ENCODE assay signal across 8 cellular contexts in the genomic region with DNA sequence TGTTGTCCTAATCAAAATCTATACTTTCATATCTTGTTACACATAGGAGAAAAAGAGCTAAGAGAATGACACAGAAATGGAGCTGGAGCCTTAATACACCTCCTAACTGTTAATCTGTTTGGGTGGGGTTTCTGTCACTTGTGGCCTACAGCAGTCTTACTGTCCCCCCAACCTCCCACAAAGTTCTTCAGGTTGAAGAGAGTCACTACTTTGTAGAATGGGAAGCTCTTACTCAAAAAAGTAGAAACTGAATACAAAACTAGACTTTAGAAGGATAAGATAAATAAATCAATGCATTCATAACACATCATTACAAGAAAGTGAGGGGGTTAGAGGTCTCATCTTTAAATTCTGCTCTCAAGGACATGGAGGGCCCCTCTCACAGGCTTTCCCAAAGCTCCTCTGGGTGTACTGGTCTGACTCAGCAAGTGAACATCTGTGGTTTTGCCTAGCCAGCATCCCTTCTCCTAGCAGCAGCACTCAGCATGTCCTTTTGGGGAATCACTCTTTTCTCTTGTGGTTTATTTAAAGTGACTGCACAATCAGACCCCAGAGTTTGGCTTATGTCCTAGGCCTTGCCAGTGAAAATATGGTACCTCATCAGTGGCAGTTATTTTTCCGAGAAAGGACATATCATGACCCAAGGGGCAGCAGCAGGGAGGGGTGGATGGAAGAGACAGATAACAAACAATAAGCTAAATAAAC. TPM values are rescaled to one million over a fixed set of nuclear protein-coding genes. Genes with fewer than 3 reads are reported as not detected.
DNase-seq lines count a peak whose midpoint lies in the region; ATAC-seq and TF ChIP-seq lines count a peak whose summit lies in the region.

No MANE protein-coding gene starts in this region.

- H3K27ac Mint-ChIP-seq in activated CD4-positive, alpha-beta T cell treated with anti-CD3 and anti-CD28 coated beads, Interleukin-2, amount 10 ng/mL, durations not matched to agents 7 days and 5 days, result no peak overlapping the region

- CTCF ChIA-PET in activated CD4-positive, alpha-beta T cell treated with anti-CD3 and anti-CD28 coated beads, Interleukin-2, amount 10 ng/mL, durations not matched to agents 7 days and 5 days (lab: Charles Lee), result interaction anchor here (0.6 to 1.4 kb wide), 3 partner anchors 11 to 227 kb away, joined by 3 to 4 read pairs (median 3); a partner anchor contains a TSS

- peaks cover 12% of the 10 kb centered on the region for H3K27me3 Mint-ChIP-seq in activated CD4-positive, alpha-beta T cell treated with anti-CD3 and anti-CD28 coated beads, Interleukin-2, amount 10 ng/mL, durations not matched to agents 7 days and 5 days

- peaks cover 2% of the 10 kb centered on the region for H3K9me3 Mint-ChIP-seq in activated CD4-positive, alpha-beta T cell treated with anti-CD3 and anti-CD28 coated beads, Interleukin-2, amount 10 ng/mL, durations not matched to agents 7 days and 5 days

- no peak for DNase-seq in activated CD4-positive, alpha-beta T cell treated with anti-CD3 and anti-CD28 coated beads, Interleukin-2, amount 10 ng/mL, durations not matched to agents 7 days and 5 days
- DNase-seq in activated CD4-positive, alpha-beta T cell treated with anti-CD3 and anti-CD28 coated beads, Interleukin-2, amount 50 U/mL, for 4 hours, result no peak
- DNase-seq in OCI-M1 (lab: John Stamatoyannopoulos, UW), result peak; percentile 89
- DNase-seq in choroid plexus epithelial cell (ENCODE audit: low read depth), result peak; percentile 80
- peak; percentile 53 for DNase-seq in stimulated activated CD8-positive, alpha-beta memory T cell treated with anti-CD3 and anti-CD28 coated beads, Interleukin-4, amount 100 ng/mL, for 48 hours

- peaks cover 38% of the 10 kb centered on the region for H3K4me1 Mint-ChIP-seq in activated CD4-positive, alpha-beta T cell treated with anti-CD3 and anti-CD28 coated beads, Interleukin-2, amount 10 ng/mL, durations not matched to agents 7 days and 5 days

- H3K4me3 ChIP-seq in choroid plexus epithelial cell (ENCODE audit: low read depth, low read length), result no peak overlapping the region

- H3K4me3 Mint-ChIP-seq in activated CD4-positive, alpha-beta T cell treated with anti-CD3 and anti-CD28 coated beads, Interleukin-2, amount 10 ng/mL, durations not matched to agents 7 days and 5 days, result peak overlapping the region; percentile 74

- TF ChIP-seq CTCF in choroid plexus epithelial cell (conservative IDR thresholded peaks at IDR 0.05; ENCODE audit: low read depth, low read length), result no peak

- H3K36me3 Mint-ChIP-seq in activated CD4-positive, alpha-beta T cell treated with anti-CD3 and anti-CD28 coated beads, Interleukin-2, amount 10 ng/mL, durations not matched to agents 7 days and 5 days (ENCODE audit: low read depth), result peaks cover 3% of the 10 kb centered on the region

- POLR2A ChIA-PET in activated CD4-positive, alpha-beta T cell treated with anti-CD3 and anti-CD28 coated beads, Interleukin-2, amount 10 ng/mL, durations not matched to agents 7 days and 5 days (lab: Charles Lee), result no interaction called here

- ATAC-seq in GM19023 (IDR thresholded peaks at IDR 0.05; ENCODE audit: unreplicated experiment) (no peak), GM19397 (IDR thresholded peaks at IDR 0.05; ENCODE audit: unreplicated experiment) (no peak), GM18861 (IDR thresholded peaks at IDR 0.05; ENCODE audit: unreplicated experiment) (no peak)

RNA-seq across cellular contexts. Expression of a gene that starts 2.0 kb away (rescaled TPM):
- 10 to 100 TPM; 22.0 to 29.4 TPM for total RNA-seq in activated CD4-positive, alpha-beta T cell treated with anti-CD3 and anti-CD28 coated beads, Interleukin-2, amount 10 ng/mL, durations not matched to agents 7 days and 5 days

RNA-seq across cellular contexts. Expression of a gene that starts 27.2 kb away (rescaled TPM):
- total RNA-seq in activated CD4-positive, alpha-beta T cell treated with anti-CD3 and anti-CD28 coated beads, Interleukin-2, amount 10 ng/mL, durations not matched to agents 7 days and 5 days, result 10 to 100 TPM; 44.8 to 47.1 TPM

Comparison
In these comparisons a context has a peak if more than half of its experiments do, and no peak if none do; other contexts are left out.
1. DNase-seq: peak in OCI-M1 (single experiment), choroid plexus epithelial cell (single experiment) and stimulated activated CD8-positive, alpha-beta memory T cell treated with anti-CD3 and anti-CD28 coated beads, Interleukin-4, amount 100 ng/mL, for 48 hours (single experiment); none in activated CD4-positive, alpha-beta T cell treated with anti-CD3 and anti-CD28 coated beads, Interleukin-2, amount 10 ng/mL, durations not matched to agents 7 days and 5 days (single experiment) and activated CD4-positive, alpha-beta T cell treated with anti-CD3 and anti-CD28 coated beads, Interleukin-2, amount 50 U/mL, for 4 hours (0 of 2).